Comparison of ENCODE assay signal across 18 cellular contexts in the genomic region with DNA sequence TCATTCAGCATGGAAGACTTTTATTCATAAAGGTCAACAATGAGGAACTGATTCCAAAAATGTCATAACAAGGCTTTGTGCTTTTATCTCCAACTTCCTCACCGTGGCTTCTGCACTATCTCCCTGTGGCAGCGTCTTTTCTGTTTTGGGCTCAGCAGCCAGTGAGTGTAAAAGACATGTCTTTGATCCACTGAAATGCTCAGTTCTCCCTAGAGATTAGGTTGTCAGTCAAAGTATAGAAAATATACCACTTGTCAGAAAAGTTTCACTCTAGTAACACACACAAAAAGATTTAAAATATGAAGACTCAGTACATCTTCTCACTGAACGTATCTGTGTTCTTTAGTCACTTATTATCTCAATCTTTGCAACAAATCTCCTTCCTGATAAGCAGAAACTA.
"Had no signal": no experiment of that assay in that cellular context is flagged by ENCODE, and none has a peak within 500 bp of the region (broad histone marks: within the 10 kb centered on the region; RNA-seq: fewer than 3 reads in every experiment).

No MANE protein-coding gene starts in this region.

- H3K4me1 ChIP-seq: adrenal gland, breast epithelium, parathyroid adenoma, stomach had no signal

- H3K27me3 ChIP-seq: adrenal gland, breast epithelium, stomach had no signal

- H3K4me3 ChIP-seq: adrenal gland, breast epithelium, mucosa of descending colon, smooth muscle cell, stomach had no signal

- H3K9me3 ChIP-seq: adrenal gland, breast epithelium, mucosa of descending colon had no signal

- H3K4me2 ChIP-seq: smooth muscle cell had no signal

- ATAC-seq: esophagus mucosa, mucosa of descending colon, sciatic nerve had no signal

- H3K27ac ChIP-seq: adrenal gland, breast epithelium, parathyroid adenoma, stomach, VCaP had no signal

- DNase-seq: activated CD4-positive, alpha-beta T cell treated with anti-CD3 and anti-CD28 coated beads, Interleukin-2, amount 50 U/mL, for 1 hour; activated CD4-positive, CD25-positive, alpha-beta regulatory T cell treated with anti-CD3 and anti-CD28 coated beads, Interleukin-2, amount 50 U/mL, for 72 hours; activated CD8-positive, alpha-beta memory T cell treated with anti-CD3 and anti-CD28 coated beads, Interleukin-2, amount 50 U/mL, for 48 hours; activated effector memory CD4-positive, alpha-beta T cell treated with Interleukin-2 at 50 U/mL for 16 hours; activated T-cell treated with anti-CD3 and anti-CD28 coated beads, Interleukin-2, amount 50 U/mL, for 48 hours; cerebellar nuclear complex; effector CD4-positive, alpha-beta T cell; mucosa of descending colon; naive B cell; stimulated activated CD4-positive, alpha-beta T cell treated with anti-CD3 and anti-CD28 coated beads, Interleukin-4, amount 100 ng/mL, for 1 hour; stomach had no signal

- H3K9ac ChIP-seq: parathyroid adenoma had no signal

- H3K36me3 ChIP-seq: adrenal gland, breast epithelium, stomach had no signal
